ENCODE assay signal across 16 cellular contexts in genomic region chr11:31799794-31800397, GRCh38. TPM values are rescaled to one million over a fixed set of nuclear protein-coding genes. Genes with fewer than 3 reads are reported as not detected.
A peak's percentile ranks its signal among the peaks of the same experiment; 100 is the strongest.
DNase-seq lines count a peak whose midpoint lies in the region; ATAC-seq and TF ChIP-seq lines count a peak whose summit lies in the region.
"Had no signal": no experiment of that assay in that cellular context is flagged by ENCODE, and none has a peak within 500 bp of the region (broad histone marks: within the 10 kb centered on the region; RNA-seq: fewer than 3 reads in every experiment).

No MANE protein-coding gene starts in this region.

- no peak for DNase-seq in left ventricle myocardium inferior
- no peak for DNase-seq in cardiac septum (ENCODE audit: low spot score)
- no peak for DNase-seq in activated naive CD8-positive, alpha-beta T cell treated with anti-CD3 and anti-CD28 coated beads, Interleukin-2, amount 50 U/mL, for 24 hours
- DNase-seq in type B pancreatic cell (ENCODE audit: extremely low spot score, unreplicated experiment): no peak
- no peak for DNase-seq in RPMI8226
- no peak for DNase-seq in middle frontal gyrus (ENCODE audit: extremely low spot score, low spot score)
- DNase-seq: activated B cell treated with CpG ODN at 0.5 μM for 24 hours, DMS79, NCI-H1436, pancreas, upper lobe of right lung had no signal

- H3K27me3 Mint-ChIP-seq in activated naive CD8-positive, alpha-beta T cell treated with anti-CD3 and anti-CD28 coated beads, Interleukin-2, amount 50 U/mL, for 24 hours: peaks cover 91% of the 10 kb centered on the region
- H3K27me3 Mint-ChIP-seq in type B pancreatic cell: peaks cover 99% of the 10 kb centered on the region

- peaks cover 5% of the 10 kb centered on the region for H3K36me3 Mint-ChIP-seq in activated naive CD8-positive, alpha-beta T cell treated with anti-CD3 and anti-CD28 coated beads, Interleukin-2, amount 50 U/mL, for 24 hours (ENCODE audit: low read depth)
- H3K36me3 Mint-ChIP-seq in type B pancreatic cell: peaks cover 3% of the 10 kb centered on the region

- intact Hi-C loops in left ventricle myocardium inferior (cut with micrococcal nuclease) (no loop called here), cardiac septum (cut with DNase I) (no loop called here)

- H3K4me1 Mint-ChIP-seq in activated naive CD8-positive, alpha-beta T cell treated with anti-CD3 and anti-CD28 coated beads, Interleukin-2, amount 50 U/mL, for 24 hours: peaks cover 34% of the 10 kb centered on the region
- peaks cover 22% of the 10 kb centered on the region for H3K4me1 Mint-ChIP-seq in type B pancreatic cell (ENCODE audit: unreplicated experiment)

- H3K4me1 ChIP-seq in left ventricle myocardium inferior: peaks cover 40% of the 10 kb centered on the region

- peaks cover 9% of the 10 kb centered on the region for H3K9me3 Mint-ChIP-seq in activated naive CD8-positive, alpha-beta T cell treated with anti-CD3 and anti-CD28 coated beads, Interleukin-2, amount 50 U/mL, for 24 hours
- H3K9me3 Mint-ChIP-seq in type B pancreatic cell: no peaks in the 10 kb centered on the region
- H3K9me3 Mint-ChIP-seq: activated T-helper 2 cell treated with anti-CD3 and anti-CD28 coated beads, Interferon-gamma antibody, Interleukin-2, Interleukin-4, amounts not matched to agents 10 μg/mL and 5 μg/mL and 100 μg/mL, durations not matched to agents 14 hours and 24 hours and 36 hours had no signal

- no peak overlapping the region for H3K27ac Mint-ChIP-seq in activated naive CD8-positive, alpha-beta T cell treated with anti-CD3 and anti-CD28 coated beads, Interleukin-2, amount 50 U/mL, for 24 hours
- no peak overlapping the region for H3K27ac Mint-ChIP-seq in type B pancreatic cell
- H3K27ac Mint-ChIP-seq: activated B cell treated with CpG ODN at 0.5 μM for 24 hours; activated T-helper 2 cell treated with anti-CD3 and anti-CD28 coated beads, Interferon-gamma antibody, Interleukin-2, Interleukin-4, amounts not matched to agents 10 μg/mL and 5 μg/mL and 100 μg/mL, durations not matched to agents 14 hours and 24 hours and 36 hours had no signal

- TF ChIP-seq CTCF in left ventricle myocardium inferior (IDR thresholded peaks at IDR 0.05; ENCODE audit: borderline replicate concordance): no peak
- no peak for TF ChIP-seq CTCF in type B pancreatic cell (conservative IDR thresholded peaks at IDR 0.05)

- H3K27me3 ChIP-seq in left ventricle myocardium inferior (ENCODE audit: low read depth): peaks cover 100% of the 10 kb centered on the region

- peak overlapping the region; percentile 45 for H3K4me3 ChIP-seq in left ventricle myocardium inferior
- H3K4me3 ChIP-seq in iPS-18c (ENCODE audit: insufficient read depth, low read depth, low read length): peak overlapping the region; percentile 52; the same call in 1 of the 2 replicates
- H3K4me3 ChIP-seq: K562, upper lobe of right lung had no signal

- H3K9me3 ChIP-seq in left ventricle myocardium inferior (replicated peaks): no peaks in the 10 kb centered on the region
- H3K9me3 ChIP-seq in iPS-18c (ENCODE audit: control insufficient read depth, insufficient read depth, low read length): no peaks in the 10 kb centered on the region
- H3K9me3 ChIP-seq: pancreas, upper lobe of right lung had no signal

- no peak for ATAC-seq in activated naive CD8-positive, alpha-beta T cell treated with anti-CD3 and anti-CD28 coated beads, Interleukin-2, amount 50 U/mL, for 24 hours
- no peak for ATAC-seq in GM19397 (IDR thresholded peaks at IDR 0.05; ENCODE audit: unreplicated experiment)
- ATAC-seq: K562, upper lobe of right lung had no signal

- no peak overlapping the region for H3K27ac ChIP-seq in left ventricle myocardium inferior (replicated peaks)
- H3K27ac ChIP-seq: upper lobe of right lung had no signal

- no peaks in the 10 kb centered on the region for H3K36me3 ChIP-seq in left ventricle myocardium inferior
- H3K36me3 ChIP-seq: pancreas, upper lobe of right lung had no signal

- peak overlapping the region; percentile 33 for H3K4me3 Mint-ChIP-seq in activated naive CD8-positive, alpha-beta T cell treated with anti-CD3 and anti-CD28 coated beads, Interleukin-2, amount 50 U/mL, for 24 hours
- peak overlapping the region; percentile 76 for H3K4me3 Mint-ChIP-seq in type B pancreatic cell
- H3K4me3 Mint-ChIP-seq: activated B cell treated with CpG ODN at 0.5 μM for 24 hours had no signal

RNA-seq across cellular contexts. Expression of gene PAX6, which starts 11.2 kb away (rescaled TPM):
- not detected for total RNA-seq in left ventricle myocardium inferior
- total RNA-seq in cardiac septum: 0.46 TPM
- total RNA-seq in type B pancreatic cell (ENCODE audit: low replicate concordance): 18.9 and 23.8 TPM in 2 replicates
- total RNA-seq: activated B cell treated with CpG ODN at 0.5 μM for 24 hours; activated T-helper 2 cell treated with anti-CD3 and anti-CD28 coated beads, Interferon-gamma antibody, Interleukin-2, Interleukin-4, amounts not matched to agents 10 μg/mL and 5 μg/mL and 100 μg/mL, durations not matched to agents 14 hours and 24 hours and 36 hours; OCI-LY7; upper lobe of right lung had no signal

Comparison
In these comparisons a context has a peak if more than half of its experiments do, and no peak if none do; other contexts are left out.
1. RNA of gene PAX6, which starts 11.2 kb away (total RNA-seq): 18.9 to 23.8 TPM in type B pancreatic cell; 0.46 TPM in cardiac septum (single experiment) and not detected in left ventricle myocardium inferior (single experiment); every median in the first group is over 10 times any median in the second.